ENCODE assay signal across 8 cellular contexts in genomic region chr2:96407041-96407918, GRCh38.
DNase-seq lines count a peak whose midpoint lies in the region; ATAC-seq, FAIRE-seq and TF ChIP-seq lines count a peak whose summit lies in the region.

No MANE protein-coding gene starts in this region.

- H3K27ac ChIP-seq in GM23248 (no peak overlapping the region), colonic mucosa (no peak overlapping the region), HepG2 (ENCODE audit: extremely low read length, insufficient read depth, low read length) (no peak overlapping the region)

- DNase-seq in C1 segment of cervical spinal cord (lab: John Stamatoyannopoulos, UW): peak in 12 of 14 donors; percentile 54 to 90 (median 78)
- peak; percentile 88 for DNase-seq in GM23248
- DNase-seq in NCI-H446 (lab: John Stamatoyannopoulos, UW): peak; percentile 43 to 79
- DNase-seq in activated CD4-positive, alpha-beta T cell treated with anti-CD3 and anti-CD28 coated beads, Interleukin-2, amount 50 U/mL, for 24 hours (ENCODE audit: low read depth in 1 of 2, low spot score in 1 of 2): peak; percentile 41 to 44
- DNase-seq in colonic mucosa: peak; percentile 56
- DNase-seq in HepG2 (ENCODE audit: low spot score): peak; percentile 77
- DNase-seq in stimulated activated CD4-positive, alpha-beta T cell treated with anti-CD3 and anti-CD28 coated beads, Interleukin-4, amount 100 ng/mL, for 48 hours (ENCODE audit: low read depth in 2 of 2): peak; percentile 55 to 59

- no peak for TF ChIP-seq POLR2A in HepG2 (IDR thresholded peaks at IDR 0.05; ENCODE audit: insufficient read depth in 1 of 2, low read depth in 2 of 2, low read length in 2 of 2)

- H3K4me1 ChIP-seq in GM23248 (ENCODE audit: insufficient read depth) (no peaks in the 10 kb centered on the region), colonic mucosa (no peaks in the 10 kb centered on the region), HepG2 (ENCODE audit: insufficient read depth, low read length) (peaks cover 53% of the 10 kb centered on the region)

- H3K79me2 ChIP-seq in GM23248 (ENCODE audit: insufficient read depth) (no peaks in the 10 kb centered on the region), HepG2 (ENCODE audit: insufficient read depth, low read length) (no peaks in the 10 kb centered on the region)

- TF ChIP-seq EP300 in HepG2 (IDR thresholded peaks at IDR 0.05; ENCODE audit: low read depth in 2 of 2, low read length in 2 of 2) (peak in 1 of 2 experiments; percentile 18; a peak in 1 of 4 replicates), HepG2 (CRISPR knock-in tag; IDR thresholded peaks at IDR 0.05; ENCODE audit: borderline replicate concordance) (no peak)

- peak; percentile 86 for TF ChIP-seq RAD21 in HepG2 (CRISPR knock-in tag; IDR thresholded peaks at IDR 0.05)

- ATAC-seq in HepG2 (peak; percentile 83), HG02884 (IDR thresholded peaks at IDR 0.05; ENCODE audit: unreplicated experiment) (no peak)

- H3F3A ChIP-seq in GM23248 (ENCODE audit: insufficient read depth): no peaks in the 10 kb centered on the region

- H4K20me1 ChIP-seq in GM23248 (ENCODE audit: insufficient read depth) (no peaks in the 10 kb centered on the region), HepG2 (ENCODE audit: insufficient read depth, low read length) (no peaks in the 10 kb centered on the region)

- no peak overlapping the region for H3K9ac ChIP-seq in GM23248
- H3K9ac ChIP-seq in colonic mucosa (ENCODE audit: low read depth in 2 of 2, low read length in 2 of 2): peak overlapping the region in 1 of 2 donors; percentile 37
- H3K9ac ChIP-seq in HepG2 (ENCODE audit: insufficient read depth, low read depth, low read length): no peak overlapping the region

- H3K4me2 ChIP-seq in GM23248 (ENCODE audit: unreplicated experiment) (no peak overlapping the region), HepG2 (ENCODE audit: low read depth, low read length) (peak overlapping the region; percentile 72)

- no peaks in the 10 kb centered on the region for H3K9me2 ChIP-seq in GM23248 (ENCODE audit: insufficient read depth)

- 0 out of 2 replicates have a peak, but pooled peaks cover 5% of the 10 kb centered on the region for H3K27me3 ChIP-seq in GM23248 (replicated peaks; ENCODE audit: insufficient read depth)
- H3K27me3 ChIP-seq in colonic mucosa: no peaks in the 10 kb centered on the region
- peaks cover 2 to 29% of the 10 kb centered on the region in 2 experiments; a peak in 3 of 5 replicates for H3K27me3 ChIP-seq in HepG2 (ENCODE audit: control insufficient read depth in 1 of 2, insufficient read depth in 2 of 2, low read length in 2 of 2)

- H3K36me3 ChIP-seq in GM23248 (ENCODE audit: low read depth) (no peaks in the 10 kb centered on the region), colonic mucosa (no peaks in the 10 kb centered on the region), HepG2 (replicated peaks in 1 of 2; ENCODE audit: control insufficient read depth in 1 of 2, insufficient read depth in 2 of 2, low read length in 2 of 2) (no peaks in the 10 kb centered on the region)

- TF ChIP-seq CTCF in colonic mucosa (IDR thresholded peaks at IDR 0.05): peak; percentile 78
- peak; percentile 97 for TF ChIP-seq CTCF in HepG2 (CRISPR knock-in tag; IDR thresholded peaks at IDR 0.05)

- CTCF ChIA-PET in HepG2 (lab: Yijun Ruan, JAX; ENCODE audit: low intra/inter-chr PET ratio, low total read pairs): interaction anchor here (4.4 kb wide), 1 partner anchor 102 kb away, joined by 116 read pairs; no protein-coding TSS in a partner anchor

- in situ Hi-C loops in GM23248 (cut with MboI) (no loop called here), HepG2 (cut with HindIII; ENCODE audit: extremely low pct_ligation_motif_present, low pct_unique_long_range_greater_than_20kb) (loop anchor here (5.0 kb wide), 1 partner anchor 100 kb away; the partner anchor contains the start of gene NEURL3)

- POLR2A ChIA-PET in HepG2 (lab: Yijun Ruan, JAX): interaction anchor here (0.9 to 3.0 kb wide), 3 partner anchors 86 to 102 kb away, joined by 3 to 15 read pairs (median 4); partner anchors contain the start of gene NEURL3

- H3K4me3 ChIP-seq in GM23248 (no peak overlapping the region), colonic mucosa (no peak overlapping the region), HepG2 (replicated peaks in 1 of 3; ENCODE audit: insufficient read depth in 1 of 3, low read depth in 2 of 3, low read length in 3 of 3) (peak overlapping the region in 1 of 3 experiments; percentile 56; a peak in 2 of 6 replicates)

- intact Hi-C loops in colonic mucosa (cut with DNase I): no loop called here
- intact Hi-C loops in HepG2 (cut with micrococcal nuclease; ENCODE audit: unreplicated experiment): loop anchor here (1.0 kb wide), 1 partner anchor 102 kb away; no protein-coding TSS in a partner anchor

- peak overlapping the region; percentile 32; the same call in 1 of the 2 replicates for H2AFZ ChIP-seq in GM23248
- H2AFZ ChIP-seq in HepG2 (ENCODE audit: low read length): no peak overlapping the region

- H3K9me3 ChIP-seq in GM23248 (ENCODE audit: low read depth): no peaks in the 10 kb centered on the region
- H3K9me3 ChIP-seq in colonic mucosa: no peaks in the 10 kb centered on the region
- H3K9me3 ChIP-seq in HepG2 (ENCODE audit: low read length): no peaks in the 10 kb centered on the region

- BruUV-seq in HepG2 (replicated peaks; lab: Mats Ljungman, UMichigan): no TSS peak

- peak; percentile 95 for FAIRE-seq in HepG2 (lab: Jason Lieb, UNC)

- 9% methylated on average over 20 of the region's 20 CpGs for WGBS in GM23248 (ENCODE audit: low coverage in 1 of 2, low lambda C conversion rate in 2 of 2, missing lambda C conversion rate in 2 of 2), 2 experiments
- WGBS in HepG2 (ENCODE audit: low lambda C conversion rate): 14% methylated on average over 19 of the region's 20 CpGs

TF ChIP-seq in HepG2, 621 proteins besides CTCF, POLR2A, EP300 and RAD21 (continues in another document):
- TF ChIP-seq ZBTB8A (CRISPR knock-in tag; IDR thresholded peaks at IDR 0.05; ENCODE audit: borderline replicate concordance, low read depth) (no peak), ZUFSP (CRISPR knock-in tag; IDR thresholded peaks at IDR 0.05; ENCODE audit: borderline replicate concordance) (no peak), ELF1 (CRISPR knock-in tag; IDR thresholded peaks at IDR 0.05) (0 out of 2 replicates have a peak, but pooled peaks have one; percentile 51), KLF11 (CRISPR knock-in tag; IDR thresholded peaks at IDR 0.05) (0 out of 2 replicates have a peak, but pooled peaks have one; percentile 24), REST (IDR thresholded peaks at IDR 0.05; ENCODE audit: borderline replicate concordance in 1 of 2, low read depth in 1 of 2, low read length in 2 of 2) (no peak), ZNF552 (CRISPR knock-in tag; IDR thresholded peaks at IDR 0.05; ENCODE audit: borderline replicate concordance) (peak; percentile 29; the same call in 1 of the 2 replicates), ONECUT2 (CRISPR knock-in tag; IDR thresholded peaks at IDR 0.05) (0 out of 2 replicates have a peak, but pooled peaks have one; percentile 13), SRF (IDR thresholded peaks at IDR 0.05; ENCODE audit: low read depth, low read length) (no peak), MAFF (IDR thresholded peaks at IDR 0.05; ENCODE audit: low read depth, low read length) (0 out of 2 replicates have a peak, but pooled peaks have one; percentile 5), ZBTB42 (CRISPR knock-in tag; IDR thresholded peaks at IDR 0.05) (no peak), ZSCAN30 (CRISPR knock-in tag; IDR thresholded peaks at IDR 0.05) (no peak), BHLHE40 (IDR thresholded peaks at IDR 0.05; ENCODE audit: low read length) (peak; percentile 49; the same call in 1 of the 2 replicates)
